Comparison of ENCODE assay signal across 17 cellular contexts in genomic region chr17:2377659-2378058, GRCh38. TPM values are rescaled to one million over a fixed set of nuclear protein-coding genes. Genes with fewer than 3 reads are reported as not detected.
DNase-seq lines count a peak whose midpoint lies in the region; ATAC-seq, FAIRE-seq and TF ChIP-seq lines count a peak whose summit lies in the region.
"Had no signal": no experiment of that assay in that cellular context is flagged by ENCODE, and none has a peak within 500 bp of the region (broad histone marks: within the 10 kb centered on the region; RNA-seq: fewer than 3 reads in every experiment).

No MANE protein-coding gene starts in this region.

- no peak for TF ChIP-seq CTCF in breast epithelium (IDR thresholded peaks at IDR 0.05)
- TF ChIP-seq CTCF in mammary epithelial cell (conservative IDR thresholded peaks at IDR 0.05 in 1 of 2, IDR thresholded peaks at IDR 0.05 in 1 of 2; ENCODE audit: extremely low read depth in 1 of 2, insufficient read depth in 1 of 2, low read depth in 1 of 2, low read length in 2 of 2) = no peak

- H3K27me3 Mint-ChIP-seq in stimulated activated memory B cell treated with anti-CD40 and anti-IgM and Interleukin-4, amounts not matched to agents 10 μg/mL and 1 μg/mL and 100 μg/mL, for 72 hours = no peaks in the 10 kb centered on the region
- H3K27me3 Mint-ChIP-seq: B cell; CD4-positive, alpha-beta memory T cell had no signal

- peak; percentile 48 for FAIRE-seq in HTR-8/SVneo (lab: Jason Lieb, UNC)
- FAIRE-seq: G401.6, GM12891, GM19239 had no signal

- no peak for TF ChIP-seq POLR2A in breast epithelium (IDR thresholded peaks at IDR 0.05)

- H3K4me1 ChIP-seq in breast epithelium (peaks cover 0 to 11% of the 10 kb centered on the region in 2 donors), mammary epithelial cell (ENCODE audit: insufficient read depth, low read length) (peaks cover 26% of the 10 kb centered on the region)

- H3K4me2 ChIP-seq in mammary epithelial cell (ENCODE audit: insufficient read depth, low read depth, low read length) = no peak overlapping the region

- peak overlapping the region in 1 of 3 donors; percentile 53 for H3K4me3 ChIP-seq in breast epithelium
- H3K4me3 ChIP-seq in mammary epithelial cell (replicated peaks in 1 of 3; ENCODE audit: insufficient read depth in 1 of 3, low read depth in 2 of 3, low read length in 3 of 3) = no peak overlapping the region

- no peak overlapping the region for H3K27ac Mint-ChIP-seq in stimulated activated memory B cell treated with anti-CD40 and anti-IgM and Interleukin-4, amounts not matched to agents 10 μg/mL and 1 μg/mL and 100 μg/mL, for 72 hours
- H3K27ac Mint-ChIP-seq: B cell had no signal

- no peaks in the 10 kb centered on the region for H4K20me1 ChIP-seq in mammary epithelial cell (ENCODE audit: insufficient read depth, low read length)

- H2AFZ ChIP-seq in mammary epithelial cell (ENCODE audit: low read depth, low read length) = no peak overlapping the region

- H3K4me1 Mint-ChIP-seq in stimulated activated memory B cell treated with anti-CD40 and anti-IgM and Interleukin-4, amounts not matched to agents 10 μg/mL and 1 μg/mL and 100 μg/mL, for 72 hours = no peaks in the 10 kb centered on the region
- H3K4me1 Mint-ChIP-seq: B cell had no signal

- DNase-seq in breast epithelium (ENCODE audit: low spot score in 2 of 2) (no peak), mammary epithelial cell (no peak), HTR-8/SVneo (ENCODE audit: insufficient read length, low spot score) (no peak), caudate nucleus (lab: John Stamatoyannopoulos, UW) (peak in 15 of 61 donors; percentile 6 to 60 (median 34)), occipital lobe (lab: John Stamatoyannopoulos, UW) (peak; percentile 40), DMS53 treated with DMSO at 0.1 percent for 48 hours (lab: John Stamatoyannopoulos, UW; ENCODE audit: unreplicated experiment) (no peak), kidney tubule cell (ENCODE audit: low spot score) (no peak)
- DNase-seq: C1 segment of cervical spinal cord; CD4-positive, alpha-beta memory T cell; DMS79 treated with DMSO at 0.1 percent for 48 hours; EL; HCEC 1CT had no signal

- in situ Hi-C loops in mammary epithelial cell (cut with MboI; ENCODE audit: low sequenced_read_pairs in 2 of 2) = no loop called here

- dilution Hi-C loops in mammary epithelial cell (cut with HindIII; ENCODE audit: low sequenced_read_pairs) = no loop called here

- BruUV-seq in mammary epithelial cell (replicated peaks; lab: Mats Ljungman, UMichigan) = no TSS peak

- H3K9ac ChIP-seq in mammary epithelial cell (ENCODE audit: insufficient read depth, low read length) = no peak overlapping the region

- H3K9me3 ChIP-seq in breast epithelium (no peaks in the 10 kb centered on the region), mammary epithelial cell (replicated peaks; ENCODE audit: insufficient read depth, low read length) (no peaks in the 10 kb centered on the region)

- no peak overlapping the region for H3K4me3 Mint-ChIP-seq in stimulated activated memory B cell treated with anti-CD40 and anti-IgM and Interleukin-4, amounts not matched to agents 10 μg/mL and 1 μg/mL and 100 μg/mL, for 72 hours
- H3K4me3 Mint-ChIP-seq: B cell; CD4-positive, alpha-beta memory T cell had no signal

- ATAC-seq in stimulated activated memory B cell treated with anti-CD40 and anti-IgM and Interleukin-4, amounts not matched to agents 10 μg/mL and 1 μg/mL and 100 μg/mL, for 72 hours = no peak

- H3K36me3 ChIP-seq in breast epithelium (no peaks in the 10 kb centered on the region), mammary epithelial cell (ENCODE audit: insufficient read depth, low read length) (no peaks in the 10 kb centered on the region)

- H3K27me3 ChIP-seq in breast epithelium (no peaks in the 10 kb centered on the region), mammary epithelial cell (ENCODE audit: insufficient read depth, low read length) (no peaks in the 10 kb centered on the region)

- H3K27ac ChIP-seq in breast epithelium (peak overlapping the region; percentile 19 to 21), mammary epithelial cell (ENCODE audit: insufficient read depth, low read depth, low read length) (no peak overlapping the region), caudate nucleus (ENCODE audit: low read depth, low read length) (peak overlapping the region; percentile 48)

- CTCF ChIA-PET in mammary epithelial cell (lab: Charles Lee; ENCODE audit: low non-redundant PET) = no interaction called here

- intact Hi-C loops in breast epithelium (cut with DNase I; ENCODE audit: low total_unique reads) = no loop called here
- intact Hi-C loops in mammary epithelial cell (cut with micrococcal nuclease) = no loop called here

- H3K36me3 Mint-ChIP-seq in stimulated activated memory B cell treated with anti-CD40 and anti-IgM and Interleukin-4, amounts not matched to agents 10 μg/mL and 1 μg/mL and 100 μg/mL, for 72 hours = peaks cover 28% of the 10 kb centered on the region

- 93% methylated on average over 8 of the region's 10 CpGs for WGBS in mammary epithelial cell (ENCODE audit: low coverage, missing lambda C conversion rate)

- no peaks in the 10 kb centered on the region for H3K9me3 Mint-ChIP-seq in stimulated activated memory B cell treated with anti-CD40 and anti-IgM and Interleukin-4, amounts not matched to agents 10 μg/mL and 1 μg/mL and 100 μg/mL, for 72 hours

- H3K79me2 ChIP-seq in mammary epithelial cell (ENCODE audit: insufficient read depth, low read length) = no peaks in the 10 kb centered on the region

RNA-seq across cellular contexts. Expression of gene MNT, which starts 23.2 kb away (rescaled TPM):
- total RNA-seq in breast epithelium (10 to 100 TPM in 1 of 3 donors, 1 to 10 TPM in 2; 7.7 to 10.2 (median 8.8) TPM), mammary epithelial cell (10 to 100 TPM in 1 of 2 donors, 1 to 10 TPM in 1; 5.5 to 32.3 TPM), occipital lobe (7.6 TPM)
- polyA plus RNA-seq in mammary epithelial cell = 4.1 TPM
- 7.8 TPM for polyA minus RNA-seq in mammary epithelial cell

RNA-seq across cellular contexts. Expression of gene SGSM2, which starts 40.4 kb away (rescaled TPM):
- total RNA-seq in breast epithelium (100 to 1,000 TPM in 1 of 3 donors, 10 to 100 TPM in 2; 27.8 to 125 (median 85.5) TPM), mammary epithelial cell (10 to 100 TPM; 28.2 to 32.5 TPM), occipital lobe (63.5 TPM)
- polyA plus RNA-seq in mammary epithelial cell = 24.4 TPM
- polyA minus RNA-seq in mammary epithelial cell = 30.1 TPM

RNA-seq across cellular contexts. Expression of gene TSR1, which starts 41.4 kb away (rescaled TPM):
- 10 to 100 TPM; 28.8 to 43.6 (median 43.0) TPM for total RNA-seq in breast epithelium
- total RNA-seq in mammary epithelial cell = 10 to 100 TPM; 51.0 to 51.5 TPM
- 15.9 TPM for polyA plus RNA-seq in mammary epithelial cell
- polyA minus RNA-seq in mammary epithelial cell = 23.9 TPM
- 26.5 TPM for total RNA-seq in occipital lobe
